Comparison of ENCODE assay signal across 8 cellular contexts in genomic region chr5:64784451-64785025, GRCh38. TPM values are rescaled to one million over a fixed set of nuclear protein-coding genes. Genes with fewer than 3 reads are reported as not detected.
A peak's percentile ranks its signal among the peaks of the same experiment; 100 is the strongest.
DNase-seq lines count a peak whose midpoint lies in the region; ATAC-seq and TF ChIP-seq lines count a peak whose summit lies in the region.

No MANE protein-coding gene starts in this region.

- DNase-seq in NCI-H2171 (lab: John Stamatoyannopoulos, UW) (peak; percentile 48), breast epithelium (ENCODE audit: low spot score in 2 of 2) (peak; percentile 26 to 57), kidney glomerular epithelial cell (lab: John Stamatoyannopoulos, UW) (peak; percentile 75)
- peak; percentile 59 for DNase-seq in stimulated activated CD4-positive, alpha-beta T cell treated with anti-CD3 and anti-CD28 coated beads, Interleukin-2, amount 100 ng/mL, for 4 hours (ENCODE audit: low read depth)

- no peak overlapping the region for H3K4me3 ChIP-seq in breast epithelium

- H3K9me3 ChIP-seq in breast epithelium = no peaks in the 10 kb centered on the region

- ATAC-seq in GM18511 (IDR thresholded peaks at IDR 0.05; ENCODE audit: unreplicated experiment) (peak; percentile 91), HG03060 (IDR thresholded peaks at IDR 0.05; ENCODE audit: low read depth, unreplicated experiment) (peak; percentile 68)

- no peaks in the 10 kb centered on the region for H3K36me3 ChIP-seq in breast epithelium

- H3K27ac ChIP-seq in 22Rv1 = no peak overlapping the region
- no peak overlapping the region for H3K27ac ChIP-seq in VCaP
- H3K27ac ChIP-seq in breast epithelium = no peak overlapping the region

- H3K27me3 ChIP-seq in breast epithelium = no peaks in the 10 kb centered on the region

- intact Hi-C loops in breast epithelium (cut with DNase I; ENCODE audit: low total_unique reads) = no loop called here

- no peak for TF ChIP-seq POLR2A in breast epithelium (IDR thresholded peaks at IDR 0.05)

- H3K4me1 ChIP-seq in breast epithelium = no peaks in the 10 kb centered on the region

- TF ChIP-seq CTCF in 22Rv1 (IDR thresholded peaks at IDR 0.05) (peak; percentile 87), VCaP (conservative IDR thresholded peaks at IDR 0.05) (peak; percentile 73), breast epithelium (IDR thresholded peaks at IDR 0.05) (peak; percentile 59 to 74 (median 60))

RNA-seq across cellular contexts. Expression of gene CWC27, which starts 15.8 kb away (rescaled TPM):
- total RNA-seq in breast epithelium = 10 to 100 TPM; 10.6 to 19.9 (median 18.0) TPM

RNA-seq across cellular contexts. Expression of gene SREK1IP1, which starts 16.0 kb away (rescaled TPM):
- 10 to 100 TPM in 1 of 3 donors, 1 to 10 TPM in 2; 6.6 to 13.0 (median 8.9) TPM for total RNA-seq in breast epithelium
